ENCODE assay signal across 15 cellular contexts in genomic region chr13:51525567-51526165, GRCh38. TPM values are rescaled to one million over a fixed set of nuclear protein-coding genes. Genes with fewer than 3 reads are reported as not detected.
DNase-seq lines count a peak whose midpoint lies in the region; ATAC-seq and TF ChIP-seq lines count a peak whose summit lies in the region.
"Had no signal": no experiment of that assay in that cellular context is flagged by ENCODE, and none has a peak within 500 bp of the region (broad histone marks: within the 10 kb centered on the region; RNA-seq: fewer than 3 reads in every experiment).

No MANE protein-coding gene starts in this region.

- no peaks in the 10 kb centered on the region for H3K36me3 Mint-ChIP-seq in neural progenitor cell

- no peaks in the 10 kb centered on the region for H3K27me3 Mint-ChIP-seq in neural progenitor cell (ENCODE audit: insufficient read depth, low read depth)

- H3K27ac Mint-ChIP-seq in neural progenitor cell, result no peak overlapping the region
- H3K27ac Mint-ChIP-seq: nephron had no signal

- CTCF ChIA-PET in PC-9 (lab: Charles Lee), result no interaction called here

- no peaks in the 10 kb centered on the region for H3K9me2 ChIP-seq in PC-9 (ENCODE audit: insufficient read depth)

- DNase-seq in ELR (ENCODE audit: low read depth), result peak; percentile 83
- no peak for DNase-seq in PC-9
- no peak for DNase-seq in neural progenitor cell (ENCODE audit: low spot score)
- no peak for DNase-seq in NCI-H1092 treated with DMSO at 0.1 percent for 48 hours (lab: John Stamatoyannopoulos, UW)
- DNase-seq in NCI-H345 (lab: John Stamatoyannopoulos, UW), result no peak
- no peak for DNase-seq in coronary artery (ENCODE audit: low spot score)
- DNase-seq: activated naive CD4-positive, alpha-beta T cell treated with anti-CD3 and anti-CD28 coated beads, Interleukin-2, amount 50 U/mL, for 16 hours; Calu3; dermis blood vessel endothelial cell; heart left ventricle; thyroid gland had no signal

- H3K4me2 ChIP-seq in PC-9, result peak overlapping the region; percentile 43; the same call in 1 of the 2 replicates
- no peak overlapping the region for H3K4me2 ChIP-seq in neural progenitor cell

- no peak overlapping the region for H3K9ac ChIP-seq in neural progenitor cell

- H4K20me1 ChIP-seq in PC-9 (ENCODE audit: insufficient read depth), result no peaks in the 10 kb centered on the region
- H4K20me1 ChIP-seq in neural progenitor cell (ENCODE audit: low read depth), result no peaks in the 10 kb centered on the region

- H3K4me1 Mint-ChIP-seq in neural progenitor cell, result no peaks in the 10 kb centered on the region
- H3K4me1 Mint-ChIP-seq: nephron had no signal

- H3K4me3 ChIP-seq in PC-9, result no peak overlapping the region
- H3K4me3 ChIP-seq in neural progenitor cell, result no peak overlapping the region
- H3K4me3 ChIP-seq in coronary artery, result no peak overlapping the region
- H3K4me3 ChIP-seq: GM12878, heart left ventricle, thyroid gland had no signal

- H3K9me3 ChIP-seq in PC-9 (ENCODE audit: insufficient read depth, low read depth) (no peaks in the 10 kb centered on the region), neural progenitor cell (ENCODE audit: low read depth) (no peaks in the 10 kb centered on the region)
- H3K9me3 ChIP-seq: thyroid gland had no signal

- peaks cover 7% of the 10 kb centered on the region for H3K9me3 Mint-ChIP-seq in neural progenitor cell

- no peaks in the 10 kb centered on the region for H3K36me3 ChIP-seq in PC-9 (ENCODE audit: low read depth)
- H3K36me3 ChIP-seq in neural progenitor cell, result no peaks in the 10 kb centered on the region
- H3K36me3 ChIP-seq: heart left ventricle, thyroid gland had no signal

- peaks cover 15% of the 10 kb centered on the region for H3F3A ChIP-seq in PC-9 (ENCODE audit: insufficient read depth, low read depth)
- no peaks in the 10 kb centered on the region for H3F3A ChIP-seq in neural progenitor cell (ENCODE audit: low read depth)

- H3K4me3 Mint-ChIP-seq in neural progenitor cell, result no peak overlapping the region
- H3K4me3 Mint-ChIP-seq: nephron had no signal

- H2AFZ ChIP-seq in PC-9 (peak overlapping the region; percentile 13; the same call in 1 of the 2 replicates), neural progenitor cell (replicated peaks) (peak overlapping the region; percentile 26)

- peaks cover 39% of the 10 kb centered on the region for H3K4me1 ChIP-seq in PC-9 (replicated peaks; ENCODE audit: insufficient read depth)
- H3K4me1 ChIP-seq in neural progenitor cell, result peaks cover 10% of the 10 kb centered on the region

- H3K79me2 ChIP-seq in PC-9 (ENCODE audit: low read depth) (no peaks in the 10 kb centered on the region), neural progenitor cell (ENCODE audit: low read depth) (no peaks in the 10 kb centered on the region)

- BruUV-seq in PC-9 (replicated peaks; lab: Mats Ljungman, UMichigan), result no TSS peak

- no peaks in the 10 kb centered on the region for H3K27me3 ChIP-seq in PC-9 (ENCODE audit: insufficient read depth, low read depth)
- H3K27me3 ChIP-seq in neural progenitor cell, result no peaks in the 10 kb centered on the region
- H3K27me3 ChIP-seq: heart left ventricle, thyroid gland had no signal

- intact Hi-C loops in PC-9 (cut with micrococcal nuclease; ENCODE audit: unreplicated experiment), result no loop called here

- ATAC-seq in esophagus mucosa (peak; percentile 45), GM21423 (IDR thresholded peaks at IDR 0.05; ENCODE audit: unreplicated experiment) (no peak)
- ATAC-seq: GM12878, heart left ventricle had no signal

- TF ChIP-seq CTCF in PC-9 (conservative IDR thresholded peaks at IDR 0.05), result no peak
- TF ChIP-seq CTCF in neural progenitor cell (IDR thresholded peaks at IDR 0.05), result no peak
- no peak for TF ChIP-seq CTCF in coronary artery (IDR thresholded peaks at IDR 0.05)

- POLR2A ChIA-PET in PC-9 (lab: Charles Lee; ENCODE audit: unreplicated experiment), result no interaction called here

- H3K27ac ChIP-seq in PC-9 (peak overlapping the region; percentile 95), neural progenitor cell (no peak overlapping the region), coronary artery (no peak overlapping the region)
- H3K27ac ChIP-seq: heart left ventricle, thyroid gland had no signal

RNA-seq across cellular contexts. Expression of gene WDFY2, which starts 58.6 kb away (rescaled TPM):
- total RNA-seq in PC-9 (2021) (14.1 and 14.3 TPM in 2 replicates), esophagus mucosa (15.9 TPM), neural progenitor cell (ENCODE audit: low replicate concordance) (18.3 and 18.4 TPM in 2 replicates)
